In the genomic region with DNA sequence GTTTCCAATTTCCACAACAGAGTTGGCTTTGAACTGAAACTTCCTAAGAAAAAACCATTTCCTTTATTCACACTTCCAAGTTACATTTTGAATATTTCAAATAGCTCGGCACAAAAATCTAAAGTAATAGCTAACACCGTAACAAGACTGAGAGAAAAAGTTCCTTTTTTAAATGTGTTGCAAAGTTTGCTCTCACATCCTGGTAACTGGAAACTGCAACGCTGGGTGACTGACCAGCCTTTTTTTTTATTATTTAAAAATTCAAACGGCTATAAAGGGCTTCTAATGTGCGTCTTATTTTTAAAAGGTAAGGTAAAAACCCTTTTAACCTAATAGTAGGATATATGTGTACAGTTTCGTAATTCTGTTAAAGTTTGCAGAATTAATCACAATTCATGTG, we compare ENCODE assay signal across 8 cellular contexts. TPM values are rescaled to one million over a fixed set of nuclear protein-coding genes. Genes with fewer than 3 reads are reported as not detected.
DNase-seq lines count a peak whose midpoint lies in the region; ATAC-seq and TF ChIP-seq lines count a peak whose summit lies in the region.

No MANE protein-coding gene starts in this region.

- in situ Hi-C loops in Panc1 (cut with HindIII; ENCODE audit: low pct_unique_long_range_greater_than_20kb, low sequenced_read_pairs): no loop called here

- H3K9me3 ChIP-seq in Panc1 (ENCODE audit: control insufficient read depth, insufficient read depth, low read depth, low read length) (no peaks in the 10 kb centered on the region), parathyroid adenoma (ENCODE audit: control insufficient read depth, low read length) (no peaks in the 10 kb centered on the region)

- intact Hi-C loops in Panc1 (cut with micrococcal nuclease; ENCODE audit: unreplicated experiment): loop anchor here (5.0 kb wide), 1 partner anchor 66 kb away; the partner anchor contains the start of gene GALM

- peak overlapping the region; percentile 92 for H3K27ac ChIP-seq in Panc1 (ENCODE audit: low read length)
- peak overlapping the region; percentile 90 for H3K27ac ChIP-seq in parathyroid adenoma

- DNase-seq in GM03348 (ENCODE audit: low spot score) (peak; percentile 17), Panc1 (ENCODE audit: low read depth, low spot score) (no peak), epithelial cell of esophagus (ENCODE audit: low read depth) (no peak), epidermal melanocyte (ENCODE audit: insufficient read length, low spot score) (no peak), ecto neural progenitor cell (ENCODE audit: low spot score) (no peak)

- H3K4me1 ChIP-seq in Panc1 (ENCODE audit: control insufficient read depth, insufficient read depth, low read length) (peaks cover 43% of the 10 kb centered on the region), parathyroid adenoma (peaks cover 17% of the 10 kb centered on the region)

- no peak overlapping the region for H2AFZ ChIP-seq in parathyroid adenoma

- TF ChIP-seq CTCF in Panc1 (IDR thresholded peaks at IDR 0.05): no peak
- TF ChIP-seq CTCF in epithelial cell of esophagus (IDR thresholded peaks at IDR 0.05; ENCODE audit: insufficient read depth, low read depth, low read length, missing control alignments): no peak
- TF ChIP-seq CTCF in parathyroid adenoma (IDR thresholded peaks at IDR 0.05): no peak

- H3K4me3 ChIP-seq in Panc1 (ENCODE audit: low read depth in 2 of 2, low read length in 2 of 2): peak overlapping the region; percentile 63 to 85
- H3K4me3 ChIP-seq in epithelial cell of esophagus (ENCODE audit: low read length): peak overlapping the region; percentile 72
- peak overlapping the region; percentile 74 for H3K4me3 ChIP-seq in parathyroid adenoma (ENCODE audit: low read depth, low read length)

- TSS peak; percentile 62 for BruUV-seq in Panc1 (replicated peaks; lab: Mats Ljungman, UMichigan)

- peaks cover 33% of the 10 kb centered on the region for H3K79me2 ChIP-seq in parathyroid adenoma

- peaks cover 5% of the 10 kb centered on the region; the same call in 1 of the 2 replicates for H3K36me3 ChIP-seq in Panc1 (ENCODE audit: control insufficient read depth, insufficient read depth, low read length)
- no peaks in the 10 kb centered on the region for H3K36me3 ChIP-seq in parathyroid adenoma (ENCODE audit: control insufficient read depth, insufficient read depth, low read length)

- no peak overlapping the region for H3K9ac ChIP-seq in parathyroid adenoma

- CTCF ChIA-PET in Panc1 (lab: Charles Lee): interaction anchor here (0.7 to 1.9 kb wide), 2 partner anchors 19 to 34 kb away, joined by 3 to 9 read pairs; no protein-coding TSS in a partner anchor

- no peak for ATAC-seq in Panc1
- no peak for ATAC-seq in HG02840 (IDR thresholded peaks at IDR 0.05; ENCODE audit: low FRiP score, unreplicated experiment)
- no peak for ATAC-seq in GM18909 (IDR thresholded peaks at IDR 0.05; ENCODE audit: poor library complexity, unreplicated experiment)

- POLR2A ChIA-PET in Panc1 (lab: Charles Lee): interaction anchor here (0.6 to 0.7 kb wide), 3 partner anchors 77 to 176 kb away, joined by 3 to 7 read pairs (median 5); no protein-coding TSS in a partner anchor

- no peaks in the 10 kb centered on the region for H3K27me3 ChIP-seq in Panc1 (ENCODE audit: control insufficient read depth, insufficient read depth, low read length)
- H3K27me3 ChIP-seq in parathyroid adenoma (ENCODE audit: control insufficient read depth, insufficient read depth, low read length): no peaks in the 10 kb centered on the region

- H3K4me2 ChIP-seq in parathyroid adenoma (ENCODE audit: low read length): peak overlapping the region; percentile 68

RNA-seq across cellular contexts. Expression of gene HNRNPLL, which starts 1.7 kb away (rescaled TPM):
- 69.8 TPM for total RNA-seq in Panc1 (2021; ENCODE audit: unreplicated experiment)
- polyA plus RNA-seq in Panc1 (2012; ENCODE audit: insufficient read length): 25.6 TPM
